9 cellular contexts compared by ENCODE assay signal in genomic region chr13:98327326-98328314, GRCh38.
DNase-seq lines count a peak whose midpoint lies in the region; TF ChIP-seq lines count a peak whose summit lies in the region.
"Had no signal": no experiment of that assay in that cellular context is flagged by ENCODE, and none has a peak within 500 bp of the region (broad histone marks: within the 10 kb centered on the region; RNA-seq: fewer than 3 reads in every experiment).

No MANE protein-coding gene starts in this region.

- 64 to 70% methylated on average over 10 of the region's 10 CpGs for WGBS in esophagus squamous epithelium, 2 donors

- H3K4me3 ChIP-seq in adipocyte (ENCODE audit: low read length) (no peak overlapping the region), esophagus squamous epithelium (no peak overlapping the region), WERI-Rb-1 (ENCODE audit: low read depth, low read length) (no peak overlapping the region)

- H3K9me3 ChIP-seq in adipocyte (ENCODE audit: control insufficient read depth, low read length) (no peaks in the 10 kb centered on the region), esophagus squamous epithelium (no peaks in the 10 kb centered on the region), WERI-Rb-1 (ENCODE audit: severe bottlenecking) (no peaks in the 10 kb centered on the region)

- H3K27ac ChIP-seq in esophagus squamous epithelium: no peak overlapping the region
- no peak overlapping the region for H3K27ac ChIP-seq in WERI-Rb-1
- H3K27ac ChIP-seq: C4-2B had no signal

- no peak for TF ChIP-seq CTCF in esophagus squamous epithelium (IDR thresholded peaks at IDR 0.05)
- TF ChIP-seq CTCF in WERI-Rb-1 (IDR thresholded peaks at IDR 0.05; ENCODE audit: low read depth, low read length): no peak

- H3K36me3 ChIP-seq in adipocyte (ENCODE audit: control insufficient read depth, insufficient read depth, low read length, severe bottlenecking) (no peaks in the 10 kb centered on the region), esophagus squamous epithelium (no peaks in the 10 kb centered on the region), WERI-Rb-1 (no peaks in the 10 kb centered on the region)

- peak; percentile 85 for DNase-seq in EH (ENCODE audit: low read depth)
- DNase-seq in adipocyte (ENCODE audit: low read depth): peak; percentile 73
- peak; percentile 35 for DNase-seq in hepatic stellate cell (ENCODE audit: low spot score)
- peak; percentile 42 for DNase-seq in non-pigmented ciliary epithelial cell (ENCODE audit: low read depth)
- DNase-seq in esophagus squamous epithelium (lab: John Stamatoyannopoulos, UW): no peak
- no peak for DNase-seq in stimulated activated CD4-positive, alpha-beta T cell treated with anti-CD3 and anti-CD28 coated beads, Interleukin-4, amount 100 ng/mL, for 24 hours
- no peak for DNase-seq in WERI-Rb-1
- no peak for DNase-seq in NCI-H128 (lab: John Stamatoyannopoulos, UW; ENCODE audit: unreplicated experiment)

- intact Hi-C loops in esophagus squamous epithelium (cut with DNase I): no loop called here

- no peak for TF ChIP-seq POLR2A in esophagus squamous epithelium (IDR thresholded peaks at IDR 0.05)

- H3K9ac ChIP-seq in adipocyte (ENCODE audit: low read length): no peak overlapping the region

- H3K27me3 ChIP-seq in adipocyte (replicated peaks; ENCODE audit: control insufficient read depth, insufficient read depth, low read length): no peaks in the 10 kb centered on the region
- no peaks in the 10 kb centered on the region for H3K27me3 ChIP-seq in esophagus squamous epithelium
- no peaks in the 10 kb centered on the region for H3K27me3 ChIP-seq in WERI-Rb-1 (ENCODE audit: insufficient read depth, low read depth, severe bottlenecking)

- H3K4me1 ChIP-seq in adipocyte (ENCODE audit: control insufficient read depth, insufficient read depth, low read length): peaks cover 22% of the 10 kb centered on the region
- H3K4me1 ChIP-seq in esophagus squamous epithelium: peaks cover 0 to 11% (median 0%) of the 10 kb centered on the region in 3 donors

Comparison
In these comparisons a context has a peak if more than half of its experiments do, and no peak if none do; other contexts are left out.
1. DNase-seq: peak in EH (single experiment), adipocyte (single experiment), hepatic stellate cell (single experiment) and non-pigmented ciliary epithelial cell (single experiment); none in esophagus squamous epithelium (single experiment), stimulated activated CD4-positive, alpha-beta T cell treated with anti-CD3 and anti-CD28 coated beads, Interleukin-4, amount 100 ng/mL, for 24 hours (single experiment), WERI-Rb-1 (single experiment) and NCI-H128 (single experiment).